Comparison of ENCODE assay signal across 31 cellular contexts in genomic region chr3:52779011-52779410, GRCh38. TPM values are rescaled to one million over a fixed set of nuclear protein-coding genes. Genes with fewer than 3 reads are reported as not detected.
DNase-seq lines count a peak whose midpoint lies in the region; ATAC-seq, FAIRE-seq and TF ChIP-seq lines count a peak whose summit lies in the region.
"Had no signal": no experiment of that assay in that cellular context is flagged by ENCODE, and none has a peak within 500 bp of the region (broad histone marks: within the 10 kb centered on the region; RNA-seq: fewer than 3 reads in every experiment).

No MANE protein-coding gene starts in this region.

- H3K27ac Mint-ChIP-seq in WTC11: no peak overlapping the region
- no peak overlapping the region for H3K27ac Mint-ChIP-seq in neural progenitor cell
- no peak overlapping the region for H3K27ac Mint-ChIP-seq in type B pancreatic cell
- H3K27ac Mint-ChIP-seq: activated naive CD8-positive, alpha-beta T cell treated with anti-CD3 and anti-CD28 coated beads, Interleukin-2, amount 10 ng/mL, durations not matched to agents 7 days and 5 days; CD4-positive, alpha-beta T cell had no signal

- peaks cover 14 to 81% (median 65%) of the 10 kb centered on the region in 4 donors for H3K4me1 ChIP-seq in liver (ENCODE audit: control insufficient read depth in 4 of 4, insufficient read depth in 4 of 4, low read length in 3 of 4)
- H3K4me1 ChIP-seq in HepG2 (ENCODE audit: insufficient read depth, low read length): peaks cover 79% of the 10 kb centered on the region
- no peaks in the 10 kb centered on the region for H3K4me1 ChIP-seq in neural progenitor cell
- H3K4me1 ChIP-seq: ascending aorta, suprapubic skin, uterus had no signal

- no peaks in the 10 kb centered on the region for H3K27me3 Mint-ChIP-seq in WTC11 (ENCODE audit: low read depth)
- peaks cover 7% of the 10 kb centered on the region for H3K27me3 Mint-ChIP-seq in neural progenitor cell (ENCODE audit: insufficient read depth, low read depth)
- peaks cover 20% of the 10 kb centered on the region for H3K27me3 Mint-ChIP-seq in type B pancreatic cell
- H3K27me3 Mint-ChIP-seq: CD4-positive, alpha-beta T cell had no signal

- H3K27me3 ChIP-seq in liver (ENCODE audit: control insufficient read depth in 4 of 4, insufficient read depth in 4 of 4, low read length in 3 of 4): no peaks in the 10 kb centered on the region
- no peaks in the 10 kb centered on the region for H3K27me3 ChIP-seq in HepG2 (ENCODE audit: control insufficient read depth in 1 of 2, insufficient read depth in 2 of 2, low read length in 2 of 2)
- no peaks in the 10 kb centered on the region for H3K27me3 ChIP-seq in neural progenitor cell
- H3K27me3 ChIP-seq: ascending aorta, uterus had no signal

- no peaks in the 10 kb centered on the region for H4K20me1 ChIP-seq in HepG2 (ENCODE audit: insufficient read depth, low read length)
- H4K20me1 ChIP-seq in neural progenitor cell (ENCODE audit: low read depth): no peaks in the 10 kb centered on the region

- CTCF ChIA-PET in HepG2 (lab: Yijun Ruan, JAX; ENCODE audit: low intra/inter-chr PET ratio, low total read pairs): no interaction called here
- CTCF ChIA-PET in WTC11 (lab: Charles Lee): interaction anchor here (3.7 kb wide), 1 partner anchor 14 kb away, joined by 23 read pairs; no protein-coding TSS in a partner anchor
- CTCF ChIA-PET in HEK293T (lab: Yijun Ruan, JAX): interaction anchor here (0.7 kb wide), 1 partner anchor 20 kb away, joined by 3 read pairs; no protein-coding TSS in a partner anchor

- POLR2A ChIA-PET in HepG2 (lab: Yijun Ruan, JAX): interaction anchor here (2.3 to 18.4 kb wide), 2 partner anchors 8 to 17 kb away, joined by 9 to 466 read pairs; partner anchors contain the start of genes ITIH3 and NEK4
- POLR2A ChIA-PET in WTC11 (lab: Charles Lee): no interaction called here
- POLR2A ChIA-PET in HEK293T (lab: Yijun Ruan, JAX): interaction anchor here (5.6 kb wide), 1 partner anchor 7 kb away, joined by 35 read pairs; the partner anchor contains the start of gene NEK4

- BruUV-seq in HepG2 (replicated peaks; lab: Mats Ljungman, UMichigan): no TSS peak

- intact Hi-C loops in HepG2 (cut with micrococcal nuclease; ENCODE audit: unreplicated experiment): loop anchor here (10.0 kb wide), 1 partner anchor 46 kb away; no protein-coding TSS in a partner anchor

- H3K4me3 ChIP-seq in liver (ENCODE audit: low read depth in 1 of 3, low read length in 3 of 3) (peak overlapping the region; percentile 49 to 86 (median 73)), HepG2 (replicated peaks in 1 of 3; ENCODE audit: insufficient read depth in 1 of 3, low read depth in 2 of 3, low read length in 3 of 3) (no peak overlapping the region), neural progenitor cell (no peak overlapping the region)
- H3K4me3 ChIP-seq: ascending aorta, PC-9, suprapubic skin, uterus had no signal

- no peak for TF ChIP-seq POLR2A in HepG2 (IDR thresholded peaks at IDR 0.05; ENCODE audit: insufficient read depth in 1 of 2, low read depth in 2 of 2, low read length in 2 of 2)

- TF ChIP-seq RAD21 in liver (IDR thresholded peaks at IDR 0.05) (no peak), HepG2 (CRISPR knock-in tag; IDR thresholded peaks at IDR 0.05) (no peak)

- no peak for FAIRE-seq in HepG2 (lab: Jason Lieb, UNC)
- FAIRE-seq: D721Med, endometrium, frontal cortex, small intestine had no signal

- H3K4me3 Mint-ChIP-seq in WTC11 (no peak overlapping the region), neural progenitor cell (no peak overlapping the region), type B pancreatic cell (no peak overlapping the region)
- H3K4me3 Mint-ChIP-seq: activated naive CD8-positive, alpha-beta T cell treated with anti-CD3 and anti-CD28 coated beads, Interleukin-2, amount 10 ng/mL, durations not matched to agents 7 days and 5 days; CD4-positive, alpha-beta T cell had no signal

- ATAC-seq in HepG2 (no peak), WTC11 (no peak), HG03469 (IDR thresholded peaks at IDR 0.05; ENCODE audit: unreplicated experiment) (no peak)
- ATAC-seq: left cardiac atrium had no signal

- WGBS in liver: 42% methylated on average over 4 of the region's 4 CpGs
- 83% methylated on average over 1 of the region's 4 CpGs for WGBS in HepG2 (ENCODE audit: low lambda C conversion rate)

- H2AFZ ChIP-seq in HepG2 (ENCODE audit: low read length) (no peak overlapping the region), neural progenitor cell (replicated peaks) (no peak overlapping the region)
- H2AFZ ChIP-seq: PC-9 had no signal

- H3K79me2 ChIP-seq in HepG2 (ENCODE audit: insufficient read depth, low read length) (no peaks in the 10 kb centered on the region), neural progenitor cell (ENCODE audit: low read depth) (no peaks in the 10 kb centered on the region)

- TF ChIP-seq CTCF in liver (IDR thresholded peaks at IDR 0.05; ENCODE audit: low read depth, low read length, missing input control): no peak
- TF ChIP-seq CTCF in HepG2 (CRISPR knock-in tag; IDR thresholded peaks at IDR 0.05): no peak
- no peak for TF ChIP-seq CTCF in WTC11 (IDR thresholded peaks at IDR 0.05)
- no peak for TF ChIP-seq CTCF in neural progenitor cell (IDR thresholded peaks at IDR 0.05)
- no peak for TF ChIP-seq CTCF in type B pancreatic cell (conservative IDR thresholded peaks at IDR 0.05)

- H3K36me3 Mint-ChIP-seq in WTC11: no peaks in the 10 kb centered on the region
- no peaks in the 10 kb centered on the region for H3K36me3 Mint-ChIP-seq in neural progenitor cell
- H3K36me3 Mint-ChIP-seq in type B pancreatic cell: no peaks in the 10 kb centered on the region
- H3K36me3 Mint-ChIP-seq: activated naive CD8-positive, alpha-beta T cell treated with anti-CD3 and anti-CD28 coated beads, Interleukin-2, amount 10 ng/mL, durations not matched to agents 7 days and 5 days had no signal

- peaks cover 13% of the 10 kb centered on the region for H3K4me1 Mint-ChIP-seq in WTC11
- H3K4me1 Mint-ChIP-seq in neural progenitor cell: no peaks in the 10 kb centered on the region
- no peaks in the 10 kb centered on the region for H3K4me1 Mint-ChIP-seq in type B pancreatic cell (ENCODE audit: unreplicated experiment)

- DNase-seq in HepG2 (ENCODE audit: low spot score) (no peak), WTC11 (ENCODE audit: low spot score) (peak; percentile 3), neural progenitor cell (ENCODE audit: low spot score) (peak; percentile 0), type B pancreatic cell (ENCODE audit: extremely low spot score, unreplicated experiment) (peak; percentile 39), HEK293T (ENCODE audit: extremely low spot score) (no peak), NCI-H2029 (lab: John Stamatoyannopoulos, UW) (no peak)
- DNase-seq: activated gamma-delta T cell; caudate nucleus; CD4-positive, alpha-beta T cell; dermis blood vessel endothelial cell; EL; left cardiac atrium; mesenchymal stem cell; NCI-H1436 treated with DMSO at 0.1 percent for 48 hours; occipital lobe; PC-9; SHP77; small intestine; stimulated activated CD4-positive, alpha-beta T cell treated with anti-CD3 and anti-CD28 coated beads, Interleukin-1b, Interleukin-23, amount 100 ng/mL, for 48 hours had no signal

- H3K9me3 Mint-ChIP-seq in WTC11 (no peaks in the 10 kb centered on the region), neural progenitor cell (no peaks in the 10 kb centered on the region), type B pancreatic cell (no peaks in the 10 kb centered on the region)
- H3K9me3 Mint-ChIP-seq: activated naive CD8-positive, alpha-beta T cell treated with anti-CD3 and anti-CD28 coated beads, Interleukin-2, amount 10 ng/mL, durations not matched to agents 7 days and 5 days; CD4-positive, alpha-beta T cell had no signal

- H3F3A ChIP-seq in neural progenitor cell (ENCODE audit: low read depth): no peaks in the 10 kb centered on the region

- H3K9me3 ChIP-seq in liver (ENCODE audit: control insufficient read depth in 4 of 4, low read length in 3 of 4): no peaks in the 10 kb centered on the region
- no peaks in the 10 kb centered on the region for H3K9me3 ChIP-seq in HepG2 (ENCODE audit: low read length)
- H3K9me3 ChIP-seq in neural progenitor cell (ENCODE audit: low read depth): no peaks in the 10 kb centered on the region
- H3K9me3 ChIP-seq: ascending aorta, suprapubic skin, uterus had no signal

- TF ChIP-seq EP300 in HepG2 (IDR thresholded peaks at IDR 0.05; ENCODE audit: low read depth in 2 of 2, low read length in 2 of 2) (no peak), HepG2 (CRISPR knock-in tag; IDR thresholded peaks at IDR 0.05; ENCODE audit: borderline replicate concordance) (no peak)

- H3K4me2 ChIP-seq in HepG2 (ENCODE audit: low read depth, low read length) (no peak overlapping the region), neural progenitor cell (no peak overlapping the region)
- H3K4me2 ChIP-seq: PC-9 had no signal

- H3K27ac ChIP-seq in liver (ENCODE audit: low read depth in 1 of 2, low read length in 2 of 2): peak overlapping the region; percentile 92 to 99
- no peak overlapping the region for H3K27ac ChIP-seq in HepG2 (ENCODE audit: extremely low read length, insufficient read depth, low read length)
- H3K27ac ChIP-seq in neural progenitor cell: no peak overlapping the region
- H3K27ac ChIP-seq: ascending aorta, PC-9, suprapubic skin, uterus had no signal

- H3K9ac ChIP-seq in liver (ENCODE audit: low read depth in 1 of 2, low read length in 2 of 2) (peak overlapping the region; percentile 76 to 83), HepG2 (ENCODE audit: insufficient read depth, low read depth, low read length) (no peak overlapping the region), neural progenitor cell (no peak overlapping the region)

- peaks cover 7 to 28% (median 17%) of the 10 kb centered on the region in 4 donors for H3K36me3 ChIP-seq in liver (ENCODE audit: control insufficient read depth in 4 of 4, insufficient read depth in 3 of 4, low read depth in 1 of 4, low read length in 3 of 4)
- H3K36me3 ChIP-seq in HepG2 (replicated peaks in 1 of 2; ENCODE audit: control insufficient read depth in 1 of 2, insufficient read depth in 2 of 2, low read length in 2 of 2): no peaks in the 10 kb centered on the region
- no peaks in the 10 kb centered on the region for H3K36me3 ChIP-seq in neural progenitor cell
- H3K36me3 ChIP-seq: ascending aorta, suprapubic skin, uterus had no signal

- in situ Hi-C loops in HepG2 (cut with HindIII; ENCODE audit: extremely low pct_ligation_motif_present, low pct_unique_long_range_greater_than_20kb): no loop called here

RNA-seq across cellular contexts. Expression of gene ITIH1, which starts 1.6 kb away (rescaled TPM):
- total RNA-seq in liver: 1,000 to 10,000 TPM; 1,022 to 1,400 TPM
- 1,000 to 10,000 TPM; 1,193 to 1,291 TPM for polyA plus RNA-seq in liver
- 9.8 and 12.3 TPM in 2 replicates for total RNA-seq in HepG2 (2016; rRNA removed; fragmentation: Illumina TruSeq; extraction: Trizol)
- 7.6 and 10.0 TPM in 2 replicates for total RNA-seq in HepG2 (2016; cell fraction: cytosol; rRNA removed; fragmentation: Illumina TruSeq; extraction: Trizol; ENCODE audit: low read depth)
- total RNA-seq in HepG2 (2016; cell fraction: insoluble cytoplasmic fraction; rRNA removed; fragmentation: Illumina TruSeq; extraction: Trizol): 7.8 and 12.6 TPM in 2 replicates
- 10.1 and 13.2 TPM in 2 replicates for total RNA-seq in HepG2 (2016; cell fraction: membrane; rRNA removed; fragmentation: Illumina TruSeq; extraction: Trizol)
- 10.1 and 14.4 TPM in 2 replicates for total RNA-seq in HepG2 (2016; cell fraction: nucleus; rRNA removed; fragmentation: Illumina TruSeq; extraction: Trizol)
- polyA plus RNA-seq in HepG2 (2011; rRNA removed): 19.6 and 46.5 TPM in 2 replicates
- 19.0 and 27.6 TPM in 2 replicates for polyA plus RNA-seq in HepG2 (2011; cell fraction: cytosol; rRNA removed)
- polyA plus RNA-seq in HepG2 (2011; cell fraction: nucleus; rRNA removed): 84.4 and 124 TPM in 2 replicates
- polyA plus RNA-seq in HepG2 (2012): 39.9 and 42.6 TPM in 2 replicates
- polyA plus RNA-seq in HepG2 (2016; cell fraction: cytosol; fragmentation: Illumina TruSeq; extraction: Trizol; ENCODE audit: low read depth): 8.5 and 8.8 TPM in 2 replicates
- polyA plus RNA-seq in HepG2 (2016; cell fraction: insoluble cytoplasmic fraction; fragmentation: Illumina TruSeq; extraction: Trizol; ENCODE audit: low read depth): 9.1 and 10.1 TPM in 2 replicates
- 8.5 and 11.6 TPM in 2 replicates for polyA plus RNA-seq in HepG2 (2016; cell fraction: membrane; fragmentation: Illumina TruSeq; extraction: Trizol; ENCODE audit: low read depth)
- polyA plus RNA-seq in HepG2 (2016; cell fraction: nucleus; fragmentation: Illumina TruSeq; extraction: Trizol; ENCODE audit: insufficient read depth, low read depth): 21.9 and 26.1 TPM in 2 replicates
- 17.9 TPM in 1 of 2 replicates, not detected in the other for polyA minus RNA-seq in HepG2 (2011; rRNA and poly(A)+ RNA removed; ENCODE audit: low replicate concordance)
- 5.0 and 10.8 TPM in 2 replicates for polyA minus RNA-seq in HepG2 (2011; cell fraction: cytosol; rRNA and poly(A)+ RNA removed)
- polyA minus RNA-seq in HepG2 (2011; cell fraction: nucleus; rRNA and poly(A)+ RNA removed): 9.7 and 16.8 TPM in 2 replicates
- total RNA-seq in WTC11 (2021): 0.26 to 0.69 TPM (median 0.50 TPM) in 3 replicates
- total RNA-seq in neural progenitor cell (ENCODE audit: low replicate concordance): not detected in 2 replicates
- 8.0 and 12.2 TPM in 2 replicates for total RNA-seq in type B pancreatic cell (ENCODE audit: low replicate concordance)
- total RNA-seq: activated naive CD8-positive, alpha-beta T cell treated with anti-CD3 and anti-CD28 coated beads, Interleukin-2, amount 10 ng/mL, durations not matched to agents 7 days and 5 days; CD4-positive, alpha-beta T cell; dermis blood vessel endothelial cell; frontal cortex; left cardiac atrium; LHCN-M2; NCI-H460; PC-9; pulmonary artery endothelial cell had no signal

RNA-seq across cellular contexts. Expression of gene NEK4, which starts 8.3 kb away (rescaled TPM):
- 10 to 100 TPM; 24.0 to 28.7 TPM for total RNA-seq in liver
- 1 to 10 TPM; 5.4 to 6.8 TPM for polyA plus RNA-seq in liver
- total RNA-seq in HepG2 (2016; rRNA removed; fragmentation: Illumina TruSeq; extraction: Trizol): 38.0 and 38.5 TPM in 2 replicates
- total RNA-seq in HepG2 (2016; cell fraction: cytosol; rRNA removed; fragmentation: Illumina TruSeq; extraction: Trizol; ENCODE audit: low read depth): 18.0 and 19.7 TPM in 2 replicates
- 34.9 and 36.4 TPM in 2 replicates for total RNA-seq in HepG2 (2016; cell fraction: insoluble cytoplasmic fraction; rRNA removed; fragmentation: Illumina TruSeq; extraction: Trizol)
- 51.1 and 53.4 TPM in 2 replicates for total RNA-seq in HepG2 (2016; cell fraction: membrane; rRNA removed; fragmentation: Illumina TruSeq; extraction: Trizol)
- total RNA-seq in HepG2 (2016; cell fraction: nucleus; rRNA removed; fragmentation: Illumina TruSeq; extraction: Trizol): 26.1 and 33.6 TPM in 2 replicates
- polyA plus RNA-seq in HepG2 (2011; rRNA removed): 16.5 and 16.7 TPM in 2 replicates
- 8.4 and 11.3 TPM in 2 replicates for polyA plus RNA-seq in HepG2 (2011; cell fraction: cytosol; rRNA removed)
- polyA plus RNA-seq in HepG2 (2011; cell fraction: nucleus; rRNA removed): 13.6 and 17.2 TPM in 2 replicates
- polyA plus RNA-seq in HepG2 (2012): 13.3 and 14.9 TPM in 2 replicates
- polyA plus RNA-seq in HepG2 (2016; cell fraction: cytosol; fragmentation: Illumina TruSeq; extraction: Trizol; ENCODE audit: low read depth): 8.7 and 9.1 TPM in 2 replicates
- polyA plus RNA-seq in HepG2 (2016; cell fraction: insoluble cytoplasmic fraction; fragmentation: Illumina TruSeq; extraction: Trizol; ENCODE audit: low read depth): 27.2 and 31.1 TPM in 2 replicates
- polyA plus RNA-seq in HepG2 (2016; cell fraction: membrane; fragmentation: Illumina TruSeq; extraction: Trizol; ENCODE audit: low read depth): 22.7 and 22.9 TPM in 2 replicates
- polyA plus RNA-seq in HepG2 (2016; cell fraction: nucleus; fragmentation: Illumina TruSeq; extraction: Trizol; ENCODE audit: insufficient read depth, low read depth): 31.4 and 31.8 TPM in 2 replicates
- 8.2 and 15.1 TPM in 2 replicates for polyA minus RNA-seq in HepG2 (2011; rRNA and poly(A)+ RNA removed; ENCODE audit: low replicate concordance)
- polyA minus RNA-seq in HepG2 (2011; cell fraction: cytosol; rRNA and poly(A)+ RNA removed): 12.0 and 14.8 TPM in 2 replicates
- 31.7 and 49.4 TPM in 2 replicates for polyA minus RNA-seq in HepG2 (2011; cell fraction: nucleus; rRNA and poly(A)+ RNA removed)
- 30.3 to 31.4 TPM (median 31.2 TPM) in 3 replicates for total RNA-seq in WTC11 (2021)
- total RNA-seq in neural progenitor cell (ENCODE audit: low replicate concordance): 41.8 and 42.0 TPM in 2 replicates
- total RNA-seq in type B pancreatic cell (ENCODE audit: low replicate concordance): 38.3 and 47.2 TPM in 2 replicates

RNA-seq across cellular contexts. Expression of gene ITIH3, which starts 15.6 kb away (rescaled TPM):
- total RNA-seq in liver (1,000 to 10,000 TPM in 1 of 2 donors, 100 to 1,000 TPM in 1; 507 to 1,075 TPM), HepG2 (2016; rRNA removed; fragmentation: Illumina TruSeq; extraction: Trizol) (38.9 and 105 TPM in 2 replicates), WTC11 (2021) (0.23 to 0.37 TPM (median 0.25 TPM) in 3 replicates), neural progenitor cell (ENCODE audit: low replicate concordance) (not detected in 2 replicates), type B pancreatic cell (ENCODE audit: low replicate concordance) (0.81 and 0.97 TPM in 2 replicates)
- polyA plus RNA-seq in liver (1,000 to 10,000 TPM in 1 of 2 donors, 100 to 1,000 TPM in 1; 743 to 1,326 TPM), HepG2 (2011; rRNA removed) (632 and 1,233 TPM in 2 replicates)
- 10.8 and 12.0 TPM in 2 replicates for total RNA-seq in HepG2 (2016; cell fraction: cytosol; rRNA removed; fragmentation: Illumina TruSeq; extraction: Trizol; ENCODE audit: low read depth)
- 37.6 and 103 TPM in 2 replicates for total RNA-seq in HepG2 (2016; cell fraction: insoluble cytoplasmic fraction; rRNA removed; fragmentation: Illumina TruSeq; extraction: Trizol)
- total RNA-seq in HepG2 (2016; cell fraction: membrane; rRNA removed; fragmentation: Illumina TruSeq; extraction: Trizol): 14.7 and 16.8 TPM in 2 replicates
- 132 and 140 TPM in 2 replicates for total RNA-seq in HepG2 (2016; cell fraction: nucleus; rRNA removed; fragmentation: Illumina TruSeq; extraction: Trizol)
- polyA plus RNA-seq in HepG2 (2011; cell fraction: cytosol; rRNA removed): 347 and 666 TPM in 2 replicates
- 3,464 and 4,379 TPM in 2 replicates for polyA plus RNA-seq in HepG2 (2011; cell fraction: nucleus; rRNA removed)
- 718 and 962 TPM in 2 replicates for polyA plus RNA-seq in HepG2 (2012)
- 7.0 and 7.3 TPM in 2 replicates for polyA plus RNA-seq in HepG2 (2016; cell fraction: cytosol; fragmentation: Illumina TruSeq; extraction: Trizol; ENCODE audit: low read depth)
- 31.3 and 36.2 TPM in 2 replicates for polyA plus RNA-seq in HepG2 (2016; cell fraction: insoluble cytoplasmic fraction; fragmentation: Illumina TruSeq; extraction: Trizol; ENCODE audit: low read depth)
- polyA plus RNA-seq in HepG2 (2016; cell fraction: membrane; fragmentation: Illumina TruSeq; extraction: Trizol; ENCODE audit: low read depth): 10.3 TPM in 2 replicates
- polyA plus RNA-seq in HepG2 (2016; cell fraction: nucleus; fragmentation: Illumina TruSeq; extraction: Trizol; ENCODE audit: insufficient read depth, low read depth): 273 and 284 TPM in 2 replicates
- 0.26 and 415 TPM in 2 replicates for polyA minus RNA-seq in HepG2 (2011; rRNA and poly(A)+ RNA removed; ENCODE audit: low replicate concordance)
- 134 and 348 TPM in 2 replicates for polyA minus RNA-seq in HepG2 (2011; cell fraction: cytosol; rRNA and poly(A)+ RNA removed)
- polyA minus RNA-seq in HepG2 (2011; cell fraction: nucleus; rRNA and poly(A)+ RNA removed): 662 and 1,024 TPM in 2 replicates
- total RNA-seq: activated naive CD8-positive, alpha-beta T cell treated with anti-CD3 and anti-CD28 coated beads, Interleukin-2, amount 10 ng/mL, durations not matched to agents 7 days and 5 days; CD4-positive, alpha-beta T cell; frontal cortex; LHCN-M2; NCI-H460; PC-9; pulmonary artery endothelial cell had no signal

RNA-seq across cellular contexts. Expression of gene ITIH4, which starts 51.5 kb away (rescaled TPM):
- total RNA-seq in liver: 1,000 to 10,000 TPM in 1 of 2 donors, 100 to 1,000 TPM in 1; 447 to 2,000 TPM
- polyA plus RNA-seq in liver: 1,000 to 10,000 TPM; 2,821 to 3,354 TPM
- total RNA-seq in HepG2 (2016; rRNA removed; fragmentation: Illumina TruSeq; extraction: Trizol): 1.5 and 5.3 TPM in 2 replicates
- total RNA-seq in HepG2 (2016; cell fraction: cytosol; rRNA removed; fragmentation: Illumina TruSeq; extraction: Trizol; ENCODE audit: low read depth): 1.1 and 1.6 TPM in 2 replicates
- total RNA-seq in HepG2 (2016; cell fraction: insoluble cytoplasmic fraction; rRNA removed; fragmentation: Illumina TruSeq; extraction: Trizol): 2.2 and 6.6 TPM in 2 replicates
- total RNA-seq in HepG2 (2016; cell fraction: membrane; rRNA removed; fragmentation: Illumina TruSeq; extraction: Trizol): 1.0 and 2.3 TPM in 2 replicates
- total RNA-seq in HepG2 (2016; cell fraction: nucleus; rRNA removed; fragmentation: Illumina TruSeq; extraction: Trizol): 6.0 and 8.7 TPM in 2 replicates
- 2.7 and 3.7 TPM in 2 replicates for polyA plus RNA-seq in HepG2 (2011; rRNA removed)
- polyA plus RNA-seq in HepG2 (2011; cell fraction: cytosol; rRNA removed): 1.1 and 1.6 TPM in 2 replicates
- polyA plus RNA-seq in HepG2 (2011; cell fraction: nucleus; rRNA removed): 6.7 and 7.2 TPM in 2 replicates
- polyA plus RNA-seq in HepG2 (2012): 0.95 TPM in 1 of 2 replicates, not detected in the other
- polyA plus RNA-seq in HepG2 (2016; cell fraction: cytosol; fragmentation: Illumina TruSeq; extraction: Trizol; ENCODE audit: low read depth): 0.76 and 1.1 TPM in 2 replicates
- polyA plus RNA-seq in HepG2 (2016; cell fraction: insoluble cytoplasmic fraction; fragmentation: Illumina TruSeq; extraction: Trizol; ENCODE audit: low read depth): 1.3 and 1.6 TPM in 2 replicates
- polyA plus RNA-seq in HepG2 (2016; cell fraction: membrane; fragmentation: Illumina TruSeq; extraction: Trizol; ENCODE audit: low read depth): 1.2 and 1.4 TPM in 2 replicates
- 10.2 and 12.6 TPM in 2 replicates for polyA plus RNA-seq in HepG2 (2016; cell fraction: nucleus; fragmentation: Illumina TruSeq; extraction: Trizol; ENCODE audit: insufficient read depth, low read depth)
- 1.8 and 2.5 TPM in 2 replicates for polyA minus RNA-seq in HepG2 (2011; rRNA and poly(A)+ RNA removed; ENCODE audit: low replicate concordance)
- 0.59 and 0.97 TPM in 2 replicates for polyA minus RNA-seq in HepG2 (2011; cell fraction: cytosol; rRNA and poly(A)+ RNA removed)
- polyA minus RNA-seq in HepG2 (2011; cell fraction: nucleus; rRNA and poly(A)+ RNA removed): 0.64 and 2.5 TPM in 2 replicates
- 2.4 to 6.2 TPM (median 3.9 TPM) in 3 replicates for total RNA-seq in WTC11 (2021)
- 1.1 and 2.4 TPM in 2 replicates for total RNA-seq in neural progenitor cell (ENCODE audit: low replicate concordance)
- 4.1 and 14.0 TPM in 2 replicates for total RNA-seq in type B pancreatic cell (ENCODE audit: low replicate concordance)

RNA-seq across cellular contexts. Expression of gene MUSTN1, which starts 55.8 kb away (rescaled TPM):
- total RNA-seq in liver (10 to 100 TPM in 1 of 2 donors, under 1 TPM in 1; 0.25 to 12.1 TPM), HepG2 (2016; rRNA removed; fragmentation: Illumina TruSeq; extraction: Trizol) (1.3 and 1.4 TPM in 2 replicates), WTC11 (2021) (2.7 to 4.2 TPM (median 3.3 TPM) in 3 replicates), neural progenitor cell (ENCODE audit: low replicate concordance) (2.0 and 10.8 TPM in 2 replicates), type B pancreatic cell (ENCODE audit: low replicate concordance) (1.8 TPM in 1 of 2 replicates, not detected in the other)
- polyA plus RNA-seq in liver (1 to 10 TPM; 1.8 to 6.1 TPM), HepG2 (2011; rRNA removed) (0.60 and 0.84 TPM in 2 replicates)
- 1.1 TPM in 1 of 2 replicates, not detected in the other for total RNA-seq in HepG2 (2016; cell fraction: cytosol; rRNA removed; fragmentation: Illumina TruSeq; extraction: Trizol; ENCODE audit: low read depth)
- total RNA-seq in HepG2 (2016; cell fraction: insoluble cytoplasmic fraction; rRNA removed; fragmentation: Illumina TruSeq; extraction: Trizol): 1.8 and 2.0 TPM in 2 replicates
- total RNA-seq in HepG2 (2016; cell fraction: membrane; rRNA removed; fragmentation: Illumina TruSeq; extraction: Trizol): 0.62 and 1.3 TPM in 2 replicates
- 1.5 and 1.8 TPM in 2 replicates for total RNA-seq in HepG2 (2016; cell fraction: nucleus; rRNA removed; fragmentation: Illumina TruSeq; extraction: Trizol)
- polyA plus RNA-seq in HepG2 (2011; cell fraction: cytosol; rRNA removed): 0.46 and 0.76 TPM in 2 replicates
- 8.5 TPM in 2 replicates for polyA plus RNA-seq in HepG2 (2011; cell fraction: nucleus; rRNA removed)
- 0.59 and 1.6 TPM in 2 replicates for polyA plus RNA-seq in HepG2 (2012)
- polyA plus RNA-seq in HepG2 (2016; cell fraction: cytosol; fragmentation: Illumina TruSeq; extraction: Trizol; ENCODE audit: low read depth): 0.95 and 1.2 TPM in 2 replicates
- polyA plus RNA-seq in HepG2 (2016; cell fraction: insoluble cytoplasmic fraction; fragmentation: Illumina TruSeq; extraction: Trizol; ENCODE audit: low read depth): 1.7 and 2.2 TPM in 2 replicates
- 0.33 and 0.93 TPM in 2 replicates for polyA plus RNA-seq in HepG2 (2016; cell fraction: membrane; fragmentation: Illumina TruSeq; extraction: Trizol; ENCODE audit: low read depth)
- polyA plus RNA-seq in HepG2 (2016; cell fraction: nucleus; fragmentation: Illumina TruSeq; extraction: Trizol; ENCODE audit: insufficient read depth, low read depth): 4.6 and 6.7 TPM in 2 replicates
- polyA minus RNA-seq in HepG2 (2011; rRNA and poly(A)+ RNA removed; ENCODE audit: low replicate concordance): 0.54 TPM in 1 of 2 replicates, not detected in the other
- polyA minus RNA-seq in HepG2 (2011; cell fraction: cytosol; rRNA and poly(A)+ RNA removed): not detected in 2 replicates
- not detected in 2 replicates for polyA minus RNA-seq in HepG2 (2011; cell fraction: nucleus; rRNA and poly(A)+ RNA removed)
- total RNA-seq: dermis blood vessel endothelial cell, frontal cortex, LHCN-M2, occipital lobe, PC-9, pulmonary artery endothelial cell had no signal

Comparison
In these comparisons a context has a peak if more than half of its experiments do, and no peak if none do; other contexts are left out.
1. H3K27ac ChIP-seq: peak in liver (2 of 2); none in HepG2 (single experiment) and neural progenitor cell (single experiment).
2. H3K4me3 ChIP-seq: peak in liver (3 of 3); none in HepG2 (0 of 3) and neural progenitor cell (single experiment).
3. H3K9ac ChIP-seq: peak in liver (2 of 2); none in HepG2 (single experiment) and neural progenitor cell (single experiment).
4. RNA of gene ITIH1, which starts 1.6 kb away (total RNA-seq): 1,022 to 1,400 TPM in liver; 7.6 to 14.4 TPM in HepG2, 8.0 to 12.2 TPM in type B pancreatic cell, 0.26 to 0.69 TPM in WTC11 and not detected in neural progenitor cell; every median in the first group is over 10 times any median in the second.
5. DNase-seq: peak in WTC11 (single experiment), neural progenitor cell (single experiment) and type B pancreatic cell (single experiment); none in HepG2 (single experiment), HEK293T (single experiment) and NCI-H2029 (single experiment).